ENCODE assay signal across 2 cellular contexts in the genomic region with DNA sequence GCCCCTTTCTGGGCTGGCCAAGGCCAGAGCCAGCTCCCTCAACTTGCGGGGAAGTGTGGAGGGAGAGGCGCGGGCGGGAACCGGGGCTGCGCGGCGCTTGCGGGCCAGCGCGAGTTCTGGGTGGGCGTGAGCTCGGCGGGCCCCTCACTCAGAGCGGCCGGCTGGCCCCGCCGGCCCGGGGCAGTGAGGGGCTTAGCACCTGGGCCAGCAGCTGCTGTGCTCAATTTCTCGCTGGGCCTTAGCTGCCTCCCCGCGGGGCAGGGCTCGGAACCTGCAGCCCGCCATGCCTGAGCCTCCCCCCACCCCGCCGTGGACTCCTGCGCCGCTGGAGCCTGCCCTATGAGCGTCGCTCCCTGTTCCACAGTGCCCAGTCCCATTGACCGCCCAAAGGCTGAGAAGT.
DNase-seq lines count a peak whose midpoint lies in the region.
"Not testable (repeated sequence)": the region's sequence is repeated elsewhere in the genome, so short reads cannot be mapped to it uniquely, and the experiment has no call there.

No MANE protein-coding gene starts in this region.

- not testable (repeated sequence) for H3K9me3 ChIP-seq in neuronal stem cell (replicated peaks in 1 of 2; ENCODE audit: control insufficient read depth in 2 of 2, insufficient read depth in 1 of 2, low read depth in 1 of 2, low read length in 2 of 2); trophoblast cell (ENCODE audit: insufficient read depth, low read depth, low read length)

- H3K9ac ChIP-seq in neuronal stem cell (ENCODE audit: low read depth, low read length, poor library complexity); trophoblast cell (ENCODE audit: low read length): not testable (repeated sequence)

- not testable (repeated sequence) for H4K8ac ChIP-seq in neuronal stem cell (ENCODE audit: low read depth, low read length); trophoblast cell (ENCODE audit: low read depth, low read length)

- WGBS in neuronal stem cell (ENCODE audit: extremely low coverage in 2 of 2, insufficient read length in 2 of 2, insufficient replicate concordance in 1 of 2), 2 donors: no CpG with 5 or more reads among the region's 31 CpGs
- no CpG with 5 or more reads among the region's 31 CpGs for WGBS in trophoblast cell (ENCODE audit: extremely low coverage, insufficient coverage, insufficient read length)

- not testable (repeated sequence) for H4K12ac ChIP-seq in trophoblast cell (ENCODE audit: low read depth, low read length)

- H2AK5ac ChIP-seq in neuronal stem cell (ENCODE audit: low read depth, low read length): peak overlapping the region; percentile 18
- not testable (repeated sequence) for H2AK5ac ChIP-seq in trophoblast cell (ENCODE audit: low read length)

- not testable (repeated sequence) for H2BK5ac ChIP-seq in neuronal stem cell (ENCODE audit: low read length); trophoblast cell (ENCODE audit: low read depth, low read length, poor library complexity)

- not testable (repeated sequence) for H3K14ac ChIP-seq in neuronal stem cell (ENCODE audit: low read length); trophoblast cell (ENCODE audit: low read length)

- H2AFZ ChIP-seq in neuronal stem cell (ENCODE audit: low read length); trophoblast cell (ENCODE audit: insufficient read depth, low read length, poor library complexity): not testable (repeated sequence)

- not testable (repeated sequence) for H3K4me3 ChIP-seq in neuronal stem cell (ENCODE audit: low read length in 2 of 2); trophoblast cell (ENCODE audit: low read depth, low read length)

- H3K27ac ChIP-seq in neuronal stem cell (replicated peaks; ENCODE audit: low read length); trophoblast cell (ENCODE audit: low read depth, low read length): not testable (repeated sequence)

- H3K4me2 ChIP-seq in neuronal stem cell (ENCODE audit: insufficient read depth, low read length, poor library complexity, severe bottlenecking); trophoblast cell (ENCODE audit: low read length): not testable (repeated sequence)

- H3K27me3 ChIP-seq in neuronal stem cell (ENCODE audit: control insufficient read depth in 3 of 3, insufficient read depth in 3 of 3, low read depth in 1 of 3, low read length in 3 of 3); trophoblast cell (ENCODE audit: insufficient read depth, low read length): not testable (repeated sequence)

- not testable (repeated sequence) for H3K79me2 ChIP-seq in trophoblast cell (ENCODE audit: control insufficient read depth, insufficient read depth, low read length, poor library complexity)

- not testable (repeated sequence) for H2BK120ac ChIP-seq in neuronal stem cell (ENCODE audit: low read depth, low read length); trophoblast cell (ENCODE audit: insufficient read depth, low read length, poor library complexity)

- H3K36me3 ChIP-seq in neuronal stem cell (replicated peaks in 1 of 2; ENCODE audit: control insufficient read depth in 2 of 2, insufficient read depth in 2 of 2, low read length in 2 of 2); trophoblast cell (ENCODE audit: control insufficient read depth in 1 of 2, insufficient read depth in 2 of 2, low read length in 2 of 2): not testable (repeated sequence)

- not testable (repeated sequence) for H3K23ac ChIP-seq in neuronal stem cell (ENCODE audit: low read depth, low read length, poor library complexity); trophoblast cell (ENCODE audit: low read length)

- not testable (repeated sequence) for H2BK15ac ChIP-seq in neuronal stem cell (ENCODE audit: low read length)

- not testable (repeated sequence) for H3K79me1 ChIP-seq in neuronal stem cell (ENCODE audit: low read depth, low read length)
- peaks cover 19% of the 10 kb centered on the region for H3K79me1 ChIP-seq in trophoblast cell (ENCODE audit: low read length)

- not testable (repeated sequence) for DNase-seq in neuronal stem cell (ENCODE audit: low spot score); trophoblast cell

- H3K18ac ChIP-seq in neuronal stem cell (ENCODE audit: low read length); trophoblast cell (ENCODE audit: low read length): not testable (repeated sequence)

- H2BK12ac ChIP-seq in neuronal stem cell (ENCODE audit: low read length) (peak overlapping the region; percentile 86), trophoblast cell (ENCODE audit: low read length) (peak overlapping the region; percentile 27)

- not testable (repeated sequence) for H4K91ac ChIP-seq in neuronal stem cell (ENCODE audit: low read depth, low read length, poor library complexity); trophoblast cell (ENCODE audit: low read depth, low read length)

- H3K4ac ChIP-seq in neuronal stem cell (ENCODE audit: low read length); trophoblast cell (ENCODE audit: low read depth, low read length): not testable (repeated sequence)

- not testable (repeated sequence) for H3K4me1 ChIP-seq in neuronal stem cell (ENCODE audit: control insufficient read depth in 2 of 2, insufficient read depth in 1 of 2, low read depth in 1 of 2, low read length in 2 of 2)
- H3K4me1 ChIP-seq in trophoblast cell (ENCODE audit: control insufficient read depth in 1 of 2, insufficient read depth in 2 of 2, low read length in 2 of 2): peaks cover 14 to 19% of the 10 kb centered on the region in 2 experiments
